In the genomic region with DNA sequence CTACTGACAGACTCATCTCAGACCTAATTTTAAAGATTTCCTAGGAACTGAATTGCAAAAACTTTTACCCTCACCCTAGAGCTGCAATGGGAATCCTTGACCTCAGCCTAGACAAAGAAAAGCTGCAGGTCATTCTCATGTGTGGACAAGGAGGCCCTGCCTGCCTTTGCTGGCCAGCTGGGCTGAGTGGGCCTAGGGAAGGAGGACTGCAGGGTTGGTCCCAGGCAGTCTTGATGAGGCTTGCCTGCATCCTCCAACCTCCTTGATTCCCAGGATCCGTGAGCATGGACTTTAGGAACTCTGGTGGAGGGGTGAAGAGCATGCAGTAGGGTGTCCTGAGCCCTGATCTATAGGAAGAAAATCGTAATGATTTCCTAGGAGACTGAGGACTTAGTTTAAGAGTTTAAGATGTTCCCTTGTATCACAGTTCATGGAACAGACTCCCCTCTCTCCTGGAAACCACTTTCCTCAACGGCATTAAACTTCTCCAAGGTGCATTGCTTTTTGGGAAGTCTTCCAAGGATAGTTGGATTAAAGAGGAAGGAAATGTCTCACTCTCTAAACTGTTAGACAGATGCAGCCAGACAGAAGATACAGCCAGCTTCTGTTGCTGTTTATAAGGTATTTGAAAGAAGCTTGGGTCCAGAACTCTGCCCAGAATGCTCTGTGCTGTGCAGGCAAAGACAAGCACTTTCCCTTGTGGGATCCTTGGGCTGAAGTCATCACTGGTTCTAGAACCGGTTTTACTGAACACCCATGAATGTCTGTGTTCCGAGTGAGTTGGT, we compare ENCODE assay signal across 21 cellular contexts.
"Had no signal": no experiment of that assay in that cellular context is flagged by ENCODE, and none has a peak within 500 bp of the region (broad histone marks: within the 10 kb centered on the region; RNA-seq: fewer than 3 reads in every experiment).

No MANE protein-coding gene starts in this region.

- H3K4me2 ChIP-seq: neural progenitor cell had no signal

- H2AFZ ChIP-seq: neural progenitor cell had no signal

- ATAC-seq: activated CD4-positive, alpha-beta T cell treated with anti-CD3 and anti-CD28 coated beads for 36 hours; body of pancreas; left lung; natural killer cell; T-cell had no signal

- DNase-seq: activated CD4-positive, alpha-beta T cell treated with anti-CD3 and anti-CD28 coated beads for 36 hours; activated CD4-positive, CD25-positive, alpha-beta regulatory T cell; activated CD8-positive, alpha-beta memory T cell treated with anti-CD3 and anti-CD28 coated beads for 24 hours; activated naive CD4-positive, alpha-beta T cell treated with anti-CD3 and anti-CD28 coated beads for 36 hours; activated naive CD8-positive, alpha-beta T cell treated with anti-CD3 and anti-CD28 coated beads for 36 hours; aorta; body of pancreas; cerebellar nuclear complex; colonic mucosa; esophagus squamous epithelium; foreskin melanocyte; lower lobe of right lung; mesenchymal stem cell; natural killer cell; stimulated activated naive CD4-positive, alpha-beta T cell; T-cell had no signal

- H3K36me3 ChIP-seq: adrenal gland, colonic mucosa, esophagus squamous epithelium, left lung, lower lobe of right lung, neural progenitor cell, right atrium auricular region, tibial nerve had no signal

- H3K4me3 ChIP-seq: adrenal gland, body of pancreas, colonic mucosa, esophagus squamous epithelium, left lung, lower lobe of right lung, neural progenitor cell, right atrium auricular region, tibial nerve had no signal

- H3K9me3 ChIP-seq: adrenal gland, body of pancreas, colonic mucosa, esophagus squamous epithelium, left lung, lower lobe of right lung, right atrium auricular region, tibial nerve had no signal

- H3K4me1 ChIP-seq: adrenal gland, body of pancreas, colonic mucosa, esophagus squamous epithelium, left lung, neural progenitor cell, right atrium auricular region had no signal

- H3K27ac ChIP-seq: adrenal gland, body of pancreas, colonic mucosa, esophagus squamous epithelium, left lung, lower lobe of right lung, neural progenitor cell, right atrium auricular region, tibial nerve had no signal

- H3K27me3 ChIP-seq: adrenal gland, body of pancreas, colonic mucosa, left lung, neural progenitor cell, right atrium auricular region, tibial nerve had no signal
